ENCODE assay signal across 18 cellular contexts in the genomic region with DNA sequence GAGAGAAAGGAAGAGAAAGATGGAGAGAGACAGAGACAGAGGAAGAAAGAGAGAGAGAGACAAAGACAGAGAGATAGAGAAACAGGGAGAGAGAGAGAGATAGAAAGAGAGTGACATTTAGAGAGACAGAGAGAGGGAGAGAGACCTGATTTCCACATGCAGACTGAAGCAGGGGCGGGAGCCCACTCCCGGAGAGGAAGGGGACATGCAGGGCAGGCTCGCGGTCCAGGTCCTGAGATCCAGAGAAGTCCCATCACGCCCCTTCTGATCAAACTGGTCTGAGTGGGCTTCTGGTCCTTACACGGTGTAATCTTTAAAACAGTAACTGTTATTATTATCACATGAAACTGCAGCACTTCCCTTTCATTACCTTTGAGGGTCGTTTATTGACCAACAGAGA.
DNase-seq lines count a peak whose midpoint lies in the region; ATAC-seq and TF ChIP-seq lines count a peak whose summit lies in the region.
"Had no signal": no experiment of that assay in that cellular context is flagged by ENCODE, and none has a peak within 500 bp of the region (broad histone marks: within the 10 kb centered on the region; RNA-seq: fewer than 3 reads in every experiment).

No MANE protein-coding gene starts in this region.

- H3K23ac ChIP-seq in H9 (ENCODE audit: insufficient read length, low read depth, low read length): no peak overlapping the region

- no peak overlapping the region for H2BK20ac ChIP-seq in H9 (ENCODE audit: low read depth, low read length, poor library complexity, severe bottlenecking)

- TF ChIP-seq CTCF in coronary artery (IDR thresholded peaks at IDR 0.05) (no peak), lung (IDR thresholded peaks at IDR 0.05; ENCODE audit: control extremely low read depth, extremely low read depth) (no peak), H9 (conservative IDR thresholded peaks at IDR 0.05) (no peak)
- TF ChIP-seq CTCF in CD8-positive, alpha-beta T cell (IDR thresholded peaks at IDR 0.05): no peak

- H4K8ac ChIP-seq in H9 (replicated peaks; ENCODE audit: insufficient read length, low read depth, low read length): no peak overlapping the region

- H3K9ac ChIP-seq in H9 (ENCODE audit: extremely low read depth, insufficient read length, low read length): no peak overlapping the region
- H3K9ac ChIP-seq: BLaER1, GM23248 had no signal

- H3K9me3 ChIP-seq in lung (ENCODE audit: control insufficient read depth in 2 of 2, insufficient read depth in 1 of 2, low read length in 1 of 2) (peaks cover 0 to 4% of the 10 kb centered on the region in 2 donors), H9 (ENCODE audit: control insufficient read depth, low read depth, low read length) (peaks cover 35% of the 10 kb centered on the region)
- H3K9me3 ChIP-seq in CD8-positive, alpha-beta T cell (ENCODE audit: low read length): no peaks in the 10 kb centered on the region
- H3K9me3 ChIP-seq: A549, BLaER1 had no signal

- H3K4ac ChIP-seq in H9 (ENCODE audit: low read depth, low read length): no peak overlapping the region

- intact Hi-C loops in CD8-positive, alpha-beta T cell (cut with DNase I, micrococcal nuclease): no loop called here

- peaks cover 5% of the 10 kb centered on the region for H3K27me3 ChIP-seq in lung (ENCODE audit: control insufficient read depth, insufficient read depth)
- H3K27me3 ChIP-seq in CD8-positive, alpha-beta T cell (ENCODE audit: insufficient read depth, low read length): no peaks in the 10 kb centered on the region
- H3K27me3 ChIP-seq in H9 (ENCODE audit: insufficient read depth, low read length): peaks cover 2% of the 10 kb centered on the region
- H3K27me3 ChIP-seq: BLaER1 had no signal

- H3K36me3 Mint-ChIP-seq in CD8-positive, alpha-beta T cell: no peaks in the 10 kb centered on the region
- peaks cover 0 to 23% (median 17%) of the 10 kb centered on the region in 3 experiments; a peak in 5 of 7 replicates for H3K36me3 Mint-ChIP-seq in H9 (ENCODE audit: insufficient read depth in 1 of 3, low read depth in 3 of 3)
- H3K36me3 Mint-ChIP-seq: CD8-positive, alpha-beta memory T cell; IgD-negative memory B cell had no signal

- H3K4me2 ChIP-seq in H9 (ENCODE audit: insufficient read depth, insufficient read length, low read length): no peak overlapping the region
- H3K4me2 ChIP-seq: A549 had no signal

- no peak for ATAC-seq in lung (ENCODE audit: insufficient read depth, low FRiP score)
- no peak for ATAC-seq in CD8-positive, alpha-beta T cell
- ATAC-seq: A549, HCT116, HepG2 had no signal

- no peak overlapping the region for H2BK5ac ChIP-seq in H9 (ENCODE audit: insufficient read length, low read length)

- no peak overlapping the region for H3K14ac ChIP-seq in H9 (ENCODE audit: insufficient read depth, low read length)

- POLR2A ChIA-PET in CD8-positive, alpha-beta T cell (lab: Charles Lee): no interaction called here

- H2BK120ac ChIP-seq in H9 (ENCODE audit: low read depth, low read length, poor library complexity, severe bottlenecking): no peak overlapping the region

- H2BK12ac ChIP-seq in H9 (ENCODE audit: insufficient read length, low read depth, low read length): no peak overlapping the region

- no peak overlapping the region for H3K4me3 Mint-ChIP-seq in CD8-positive, alpha-beta T cell
- no peak overlapping the region for H3K4me3 Mint-ChIP-seq in H9
- H3K4me3 Mint-ChIP-seq: CD8-positive, alpha-beta memory T cell; IgD-negative memory B cell had no signal

- no peaks in the 10 kb centered on the region for H3K79me2 ChIP-seq in H9 (ENCODE audit: insufficient read depth, low read length)

- no peak overlapping the region for H3K27ac Mint-ChIP-seq in CD8-positive, alpha-beta T cell
- H3K27ac Mint-ChIP-seq in H9: no peak overlapping the region
- H3K27ac Mint-ChIP-seq: CD8-positive, alpha-beta memory T cell; IgD-negative memory B cell had no signal

- peaks cover 3% of the 10 kb centered on the region for H3K23me2 ChIP-seq in H9 (ENCODE audit: insufficient read length, low read depth, low read length, poor library complexity, severe bottlenecking)

- H3K27me3 Mint-ChIP-seq in CD8-positive, alpha-beta T cell (ENCODE audit: low read depth): peaks cover 21% of the 10 kb centered on the region
- peaks cover 30% of the 10 kb centered on the region for H3K27me3 Mint-ChIP-seq in H9 (ENCODE audit: low read depth)

- no peak overlapping the region for H3K56ac ChIP-seq in H9 (ENCODE audit: insufficient read length, low read depth, low read length)

- H2BK15ac ChIP-seq in H9 (ENCODE audit: low read depth, low read length): no peak overlapping the region

- peak; percentile 35 for DNase-seq in activated CD8-positive, alpha-beta memory T cell treated with anti-CD3 and anti-CD28 coated beads for 24 hours
- DNase-seq in activated CD8-positive, alpha-beta memory T cell treated with anti-CD3 and anti-CD28 coated beads, Interleukin-2, amount 50 U/mL, for 4 hours: no peak
- DNase-seq in coronary artery (ENCODE audit: low spot score) (peak; percentile 24), lung (ENCODE audit: low spot score) (peak; percentile 16), NCI-H1105 treated with DMSO at 0.1 percent for 48 hours (lab: John Stamatoyannopoulos, UW) (no peak), H9 (no peak)
- no peak for DNase-seq in CD8-positive, alpha-beta T cell
- DNase-seq: CD8-positive, alpha-beta memory T cell; COR-L47; GDM1; GM23248; KBM-7 had no signal

- no peaks in the 10 kb centered on the region for H3K9me3 Mint-ChIP-seq in CD8-positive, alpha-beta T cell
- peaks cover 0 to 95% of the 10 kb centered on the region in 2 experiments; a peak in 3 of 5 replicates for H3K9me3 Mint-ChIP-seq in H9
- H3K9me3 Mint-ChIP-seq: IgD-negative memory B cell had no signal

- H3K4me1 ChIP-seq in lung (ENCODE audit: control insufficient read depth in 2 of 2, insufficient read depth in 2 of 2, low read length in 2 of 2) (no peaks in the 10 kb centered on the region), H9 (ENCODE audit: insufficient read depth, low read length) (no peaks in the 10 kb centered on the region)
- H3K4me1 ChIP-seq in CD8-positive, alpha-beta T cell (ENCODE audit: insufficient read depth, low read length): no peaks in the 10 kb centered on the region
- H3K4me1 ChIP-seq: A549 had no signal

- no peaks in the 10 kb centered on the region for H4K20me1 ChIP-seq in H9 (ENCODE audit: control insufficient read depth, insufficient read depth, insufficient read length)

- no peak overlapping the region for H4K5ac ChIP-seq in H9 (ENCODE audit: insufficient read length, low read depth, low read length)

- H3K18ac ChIP-seq in H9 (ENCODE audit: insufficient read length, low read depth, low read length): no peak overlapping the region

- no peak overlapping the region for H4K91ac ChIP-seq in H9 (ENCODE audit: insufficient read length, low read depth, low read length)

- WGBS in lung, 2 donors: 75 to 83% methylated on average over 7 of the region's 7 CpGs
- no CpG with 5 or more reads among the region's 7 CpGs for WGBS in H9 (ENCODE audit: extremely low coverage, insufficient read length, low lambda C conversion rate)

- no peaks in the 10 kb centered on the region for H3K4me1 Mint-ChIP-seq in CD8-positive, alpha-beta T cell (ENCODE audit: low read depth)
- H3K4me1 Mint-ChIP-seq in H9: no peaks in the 10 kb centered on the region
- H3K4me1 Mint-ChIP-seq: CD8-positive, alpha-beta memory T cell; IgD-negative memory B cell had no signal

- no peaks in the 10 kb centered on the region for H3K36me3 ChIP-seq in lung (ENCODE audit: control insufficient read depth in 2 of 2, insufficient read depth in 2 of 2, low read length in 2 of 2)
- H3K36me3 ChIP-seq in CD8-positive, alpha-beta T cell (ENCODE audit: insufficient read depth, low read length): no peaks in the 10 kb centered on the region

- H2AK5ac ChIP-seq in H9 (ENCODE audit: insufficient read length, low read length): no peak overlapping the region

- H3K27ac ChIP-seq in coronary artery (no peak overlapping the region), lung (ENCODE audit: low read depth in 1 of 2, low read length in 1 of 2) (no peak overlapping the region), H9 (ENCODE audit: insufficient read length, low read depth, low read length) (no peak overlapping the region)
- no peak overlapping the region for H3K27ac ChIP-seq in CD8-positive, alpha-beta T cell (ENCODE audit: low read depth, low read length)
- H3K27ac ChIP-seq: 22Rv1, A549, BLaER1, GM23248 had no signal

- H2AFZ ChIP-seq in H9 (ENCODE audit: low read length): no peak overlapping the region
- H2AFZ ChIP-seq: GM23248 had no signal

- H3K79me1 ChIP-seq in H9 (ENCODE audit: insufficient read depth, low read depth, low read length, poor library complexity, severe bottlenecking): no peaks in the 10 kb centered on the region

- CTCF ChIA-PET in CD8-positive, alpha-beta T cell (lab: Charles Lee): no interaction called here

- H3K4me3 ChIP-seq in coronary artery (no peak overlapping the region), lung (no peak overlapping the region)
- no peak overlapping the region for H3K4me3 ChIP-seq in CD8-positive, alpha-beta T cell (ENCODE audit: low read depth, low read length)
- H3K4me3 ChIP-seq: A549, BLaER1, GM23248 had no signal

- H3T11ph ChIP-seq in H9 (ENCODE audit: low read length): no peak overlapping the region

Comparison
In these comparisons a context has a peak if more than half of its experiments do, and no peak if none do; other contexts are left out.
1. DNase-seq: peak in activated CD8-positive, alpha-beta memory T cell treated with anti-CD3 and anti-CD28 coated beads for 24 hours (single experiment), coronary artery (single experiment) and lung (single experiment); none in activated CD8-positive, alpha-beta memory T cell treated with anti-CD3 and anti-CD28 coated beads, Interleukin-2, amount 50 U/mL, for 4 hours (single experiment), CD8-positive, alpha-beta T cell (0 of 7), NCI-H1105 treated with DMSO at 0.1 percent for 48 hours (single experiment) and H9 (single experiment).